8 cellular contexts compared by ENCODE assay signal in genomic region chr2:73669976-73670375, GRCh38. TPM values are rescaled to one million over a fixed set of nuclear protein-coding genes. Genes with fewer than 3 reads are reported as not detected.
"Had no signal": no experiment of that assay in that cellular context is flagged by ENCODE, and none has a peak within 500 bp of the region (broad histone marks: within the 10 kb centered on the region; RNA-seq: fewer than 3 reads in every experiment).

No MANE protein-coding gene starts in this region.

RNA-seq across cellular contexts. Expression of gene NAT8, which starts 27.8 kb away (rescaled TPM):
- total RNA-seq: LHCN-M2; MCF 10A; NCI-H460; OCI-LY7; Right ventricle myocardium superior; SJCRH30; T-cell; T-helper 1 cell treated with Interleukin-12 subunit alpha and Interleukin-12 subunit beta and Interleukin-4 antibody, amounts not matched to agents 30 ng/mL and 1 ng/mL, for 36 hours had no signal
